8 cellular contexts compared by ENCODE assay signal in genomic region chr15:28831897-28832587, GRCh38. TPM values are rescaled to one million over a fixed set of nuclear protein-coding genes. Genes with fewer than 3 reads are reported as not detected.
A peak's percentile ranks its signal among the peaks of the same experiment; 100 is the strongest.
DNase-seq lines count a peak whose midpoint lies in the region; ATAC-seq and TF ChIP-seq lines count a peak whose summit lies in the region.
"Not testable (repeated sequence)": the region's sequence is repeated elsewhere in the genome, so short reads cannot be mapped to it uniquely, and the experiment has no call there.

No MANE protein-coding gene starts in this region.

- peak; percentile 3 for DNase-seq in GM13976 (ENCODE audit: low spot score)
- DNase-seq in NCI-H345 treated with DMSO at 0.1 percent for 48 hours (lab: John Stamatoyannopoulos, UW; ENCODE audit: unreplicated experiment): peak; percentile 64
- DNase-seq in activated naive CD8-positive, alpha-beta T cell treated with anti-CD3 and anti-CD28 coated beads, Interleukin-2, amount 50 U/mL, for 24 hours: peak; percentile 73
- peak; percentile 32 for DNase-seq in fibroblast of peridontal ligament (ENCODE audit: extremely low read depth)
- DNase-seq in lower lobe of right lung: peak; percentile 66
- peak; percentile 88 for DNase-seq in spleen
- peak; percentile 85 for DNase-seq in type B pancreatic cell (ENCODE audit: extremely low spot score, unreplicated experiment)

- H3K4me1 ChIP-seq in lower lobe of right lung: not testable (repeated sequence)
- H3K4me1 ChIP-seq in spleen: peaks cover 0 to 13% (median 6%) of the 10 kb centered on the region in 6 donors

- peak overlapping the region; percentile 59 for H3K27ac Mint-ChIP-seq in activated naive CD8-positive, alpha-beta T cell treated with anti-CD3 and anti-CD28 coated beads, Interleukin-2, amount 50 U/mL, for 24 hours
- H3K27ac Mint-ChIP-seq in type B pancreatic cell: not testable (repeated sequence)

- intact Hi-C loops in lower lobe of right lung (cut with DNase I); spleen (cut with DNase I; ENCODE audit: low total_unique reads): not testable (repeated sequence)

- not testable (repeated sequence) for H3K4me1 Mint-ChIP-seq in activated naive CD8-positive, alpha-beta T cell treated with anti-CD3 and anti-CD28 coated beads, Interleukin-2, amount 50 U/mL, for 24 hours; type B pancreatic cell (ENCODE audit: unreplicated experiment)

- H3K4me3 Mint-ChIP-seq in activated naive CD8-positive, alpha-beta T cell treated with anti-CD3 and anti-CD28 coated beads, Interleukin-2, amount 50 U/mL, for 24 hours: peak overlapping the region; percentile 76
- peak overlapping the region; percentile 87 for H3K4me3 Mint-ChIP-seq in type B pancreatic cell

- in situ Hi-C loops in GM13976 (cut with MboI; ENCODE audit: low sequenced_read_pairs, unreplicated experiment): not testable (repeated sequence)

- TF ChIP-seq POLR2A in spleen (IDR thresholded peaks at IDR 0.05): not testable (repeated sequence)

- not testable (repeated sequence) for TF ChIP-seq CTCF in GM13976 (IDR thresholded peaks at IDR 0.05; ENCODE audit: borderline replicate concordance, control extremely low read depth, extremely low read depth, insufficient read depth, missing control alignments); lower lobe of right lung (IDR thresholded peaks at IDR 0.05); spleen (IDR thresholded peaks at IDR 0.05 in 8 of 11, conservative IDR thresholded peaks at IDR 0.05 in 3 of 11); type B pancreatic cell (conservative IDR thresholded peaks at IDR 0.05)

- H3K27me3 ChIP-seq in lower lobe of right lung (ENCODE audit: low read depth): not testable (repeated sequence)
- peaks cover 0 to 12% (median 3%) of the 10 kb centered on the region in 7 donors for H3K27me3 ChIP-seq in spleen (replicated peaks in 1 of 7)

- H3K27ac ChIP-seq in lower lobe of right lung: not testable (repeated sequence)
- H3K27ac ChIP-seq in spleen: peak overlapping the region in 6 of 8 donors; percentile 7 to 58 (median 46)

- H3K9me3 Mint-ChIP-seq in activated naive CD8-positive, alpha-beta T cell treated with anti-CD3 and anti-CD28 coated beads, Interleukin-2, amount 50 U/mL, for 24 hours; type B pancreatic cell: not testable (repeated sequence)

- H3K27me3 Mint-ChIP-seq in activated naive CD8-positive, alpha-beta T cell treated with anti-CD3 and anti-CD28 coated beads, Interleukin-2, amount 50 U/mL, for 24 hours; type B pancreatic cell: not testable (repeated sequence)

- H3K36me3 ChIP-seq in lower lobe of right lung, spleen: not testable (repeated sequence)

- H3K9me3 ChIP-seq in lower lobe of right lung, spleen: not testable (repeated sequence)

- not testable (repeated sequence) for H3K36me3 Mint-ChIP-seq in activated naive CD8-positive, alpha-beta T cell treated with anti-CD3 and anti-CD28 coated beads, Interleukin-2, amount 50 U/mL, for 24 hours (ENCODE audit: low read depth); type B pancreatic cell

- ATAC-seq in activated CD4-positive, CD25-positive, alpha-beta regulatory T cell treated with anti-CD3 and anti-CD28 coated beads, Interleukin-2, amount 50 U/mL, for 24 hours: peak; percentile 92 to 95
- ATAC-seq in activated naive CD8-positive, alpha-beta T cell treated with anti-CD3 and anti-CD28 coated beads, Interleukin-2, amount 50 U/mL, for 24 hours: peak; percentile 98
- peak; percentile 79 to 86 for ATAC-seq in lower lobe of right lung

- H3K4me3 ChIP-seq in lower lobe of right lung (peak overlapping the region; percentile 39), spleen (peak overlapping the region; percentile 12 to 69 (median 41))

- WGBS in spleen, 5 donors: 1 to 6% (median 2%) methylated on average over 33 to 56 of the region's 56 CpGs

RNA-seq across cellular contexts. Expression of gene GOLGA6L7, which starts 16.4 kb away (rescaled TPM):
- not detected for total RNA-seq in lower lobe of right lung
- not detected for total RNA-seq in spleen
- polyA plus RNA-seq in spleen: not detected
- total RNA-seq in type B pancreatic cell (ENCODE audit: low replicate concordance): not detected in 2 replicates

RNA-seq across cellular contexts. Expression of gene APBA2, which starts 53.7 kb away (rescaled TPM):
- total RNA-seq in lower lobe of right lung (3.8 TPM), spleen (10 to 100 TPM; 15.5 to 33.8 (median 19.2) TPM), type B pancreatic cell (ENCODE audit: low replicate concordance) (8.5 and 33.3 TPM in 2 replicates)
- polyA plus RNA-seq in spleen: 1 to 10 TPM; 5.8 to 6.6 (median 6.4) TPM

Comparison
In these comparisons a context has a peak if more than half of its experiments do, and no peak if none do; other contexts are left out.
1. DNase-seq: peak in every context shown above with its lines; median percentile 88 in spleen; 85 in type B pancreatic cell; 73 in activated naive CD8-positive, alpha-beta T cell treated with anti-CD3 and anti-CD28 coated beads, Interleukin-2, amount 50 U/mL, for 24 hours; 66 in lower lobe of right lung; 64 in NCI-H345 treated with DMSO at 0.1 percent for 48 hours; 32 in fibroblast of peridontal ligament; 3 in GM13976.